ENCODE assay signal across 22 cellular contexts in genomic region chr10:125018576-125019143, GRCh38.
DNase-seq lines count a peak whose midpoint lies in the region; ATAC-seq and TF ChIP-seq lines count a peak whose summit lies in the region.
"Had no signal": no experiment of that assay in that cellular context is flagged by ENCODE, and none has a peak within 500 bp of the region (broad histone marks: within the 10 kb centered on the region; RNA-seq: fewer than 3 reads in every experiment).

No MANE protein-coding gene starts in this region.

- TF ChIP-seq POLR2A in tibial nerve (IDR thresholded peaks at IDR 0.05) = no peak

- H3K36me3 Mint-ChIP-seq in dendritic cell treated with granulocyte-macrophage colony-stimulating factor and Interleukin-4, amounts not matched to agents 40 ng/mL and 50 ng/mL, for 4 days (ENCODE audit: low read depth) = peaks cover 81% of the 10 kb centered on the region
- H3K36me3 Mint-ChIP-seq: activated naive CD4-positive, alpha-beta T cell treated with anti-CD3 and anti-CD28 coated beads, Interleukin-2, amount 50 U/mL, for 24 hours; CD4-positive, CD25-positive, alpha-beta regulatory T cell; T-cell had no signal

- H3K4me3 ChIP-seq in psoas muscle = no peak overlapping the region
- H3K4me3 ChIP-seq in tibial nerve = no peak overlapping the region

- TF ChIP-seq EP300 in tibial nerve (IDR thresholded peaks at IDR 0.05) = no peak

- H3K27ac ChIP-seq in psoas muscle = peak overlapping the region; percentile 38
- H3K27ac ChIP-seq in tibial nerve = peak overlapping the region in 1 of 4 donors; percentile 21

- H3K9me3 ChIP-seq in psoas muscle = no peaks in the 10 kb centered on the region
- H3K9me3 ChIP-seq in tibial nerve = no peaks in the 10 kb centered on the region

- WGBS in psoas muscle, 3 donors = 83 to 88% (median 87%) methylated on average over 9 of the region's 9 CpGs
- WGBS in tibial nerve, 2 donors = 77 to 82% methylated on average over 6 to 9 of the region's 9 CpGs

- DNase-seq in CD1c-positive myeloid dendritic cell (ENCODE audit: extremely low spot score) = peak; percentile 3
- peak; percentile 21 for DNase-seq in KBM-7
- peak in 1 of 2 donors; percentile 47 for DNase-seq in psoas muscle
- DNase-seq in tibial nerve (ENCODE audit: low spot score in 2 of 2) = no peak
- DNase-seq: activated CD4-positive, alpha-beta memory T cell treated with anti-CD3 and anti-CD28 coated beads, Interleukin-2, amount 10 ng/mL, durations not matched to agents 7 days and 5 days; activated CD4-positive, alpha-beta T cell treated with anti-CD3 and anti-CD28 coated beads for 1 hour; activated CD8-positive, alpha-beta memory T cell treated with anti-CD3 and anti-CD28 coated beads, Interleukin-2, amount 50 U/mL, for 48 hours; amygdala; CD4-positive, CD25-positive, alpha-beta regulatory T cell; dermis blood vessel endothelial cell; GOT3; midbrain; naive thymus-derived CD4-positive, alpha-beta T cell; NCI-H1105 treated with DMSO at 0.1 percent for 48 hours; NCI-H2081 treated with DMSO at 0.1 percent for 48 hours; NCI-H226; stimulated activated CD4-positive, alpha-beta T cell treated with anti-CD3 and anti-CD28 coated beads, Interleukin-2, amount 100 ng/mL, for 48 hours; T-cell had no signal

- ATAC-seq in psoas muscle (no peak), HG03135 (IDR thresholded peaks at IDR 0.05; ENCODE audit: unreplicated experiment) (no peak), GM21423 (IDR thresholded peaks at IDR 0.05; ENCODE audit: unreplicated experiment) (no peak)
- ATAC-seq: naive thymus-derived CD4-positive, alpha-beta T cell; T-cell had no signal

- H3K27me3 ChIP-seq in psoas muscle (ENCODE audit: insufficient read depth in 3 of 3, low read length in 2 of 3) (no peaks in the 10 kb centered on the region), tibial nerve (no peaks in the 10 kb centered on the region)

- H3K27ac Mint-ChIP-seq in dendritic cell treated with granulocyte-macrophage colony-stimulating factor and Interleukin-4, amounts not matched to agents 40 ng/mL and 50 ng/mL, for 4 days = peak overlapping the region; percentile 37
- H3K27ac Mint-ChIP-seq: activated CD4-positive, alpha-beta memory T cell treated with anti-CD3 and anti-CD28 coated beads, Interleukin-2, amount 10 ng/mL, durations not matched to agents 7 days and 5 days; activated naive CD4-positive, alpha-beta T cell treated with anti-CD3 and anti-CD28 coated beads, Interleukin-2, amount 50 U/mL, for 24 hours; CD4-positive, CD25-positive, alpha-beta regulatory T cell; naive thymus-derived CD4-positive, alpha-beta T cell; T-cell had no signal

- H3K36me3 ChIP-seq in psoas muscle (ENCODE audit: insufficient read depth in 1 of 2, low read depth in 1 of 2) (no peaks in the 10 kb centered on the region), tibial nerve (no peaks in the 10 kb centered on the region)

- TF ChIP-seq CTCF in psoas muscle (IDR thresholded peaks at IDR 0.05) = no peak
- TF ChIP-seq CTCF in tibial nerve (IDR thresholded peaks at IDR 0.05) = no peak

- H3K27me3 Mint-ChIP-seq in dendritic cell treated with granulocyte-macrophage colony-stimulating factor and Interleukin-4, amounts not matched to agents 40 ng/mL and 50 ng/mL, for 4 days = no peaks in the 10 kb centered on the region
- H3K27me3 Mint-ChIP-seq: activated naive CD4-positive, alpha-beta T cell treated with anti-CD3 and anti-CD28 coated beads, Interleukin-2, amount 50 U/mL, for 24 hours had no signal

- no peak overlapping the region for H3K4me3 Mint-ChIP-seq in dendritic cell treated with granulocyte-macrophage colony-stimulating factor and Interleukin-4, amounts not matched to agents 40 ng/mL and 50 ng/mL, for 4 days
- H3K4me3 Mint-ChIP-seq: activated CD4-positive, alpha-beta memory T cell treated with anti-CD3 and anti-CD28 coated beads, Interleukin-2, amount 10 ng/mL, durations not matched to agents 7 days and 5 days; activated naive CD4-positive, alpha-beta T cell treated with anti-CD3 and anti-CD28 coated beads, Interleukin-2, amount 50 U/mL, for 24 hours; CD4-positive, CD25-positive, alpha-beta regulatory T cell; naive thymus-derived CD4-positive, alpha-beta T cell; T-cell had no signal

- intact Hi-C loops in dendritic cell treated with granulocyte-macrophage colony-stimulating factor and Interleukin-4, amounts not matched to agents 40 ng/mL and 50 ng/mL, for 4 days (cut with micrococcal nuclease) = no loop called here
- intact Hi-C loops in psoas muscle (cut with DNase I) = no loop called here

- H3K4me1 ChIP-seq in psoas muscle = peaks cover 94% of the 10 kb centered on the region
- peaks cover 3 to 68% (median 42%) of the 10 kb centered on the region in 4 donors for H3K4me1 ChIP-seq in tibial nerve

- peaks cover 58% of the 10 kb centered on the region for H3K4me1 Mint-ChIP-seq in dendritic cell treated with granulocyte-macrophage colony-stimulating factor and Interleukin-4, amounts not matched to agents 40 ng/mL and 50 ng/mL, for 4 days (ENCODE audit: low read depth)
- H3K4me1 Mint-ChIP-seq: activated naive CD4-positive, alpha-beta T cell treated with anti-CD3 and anti-CD28 coated beads, Interleukin-2, amount 50 U/mL, for 24 hours; CD4-positive, CD25-positive, alpha-beta regulatory T cell had no signal

- H3K9me3 Mint-ChIP-seq in dendritic cell treated with granulocyte-macrophage colony-stimulating factor and Interleukin-4, amounts not matched to agents 40 ng/mL and 50 ng/mL, for 4 days = no peaks in the 10 kb centered on the region
- H3K9me3 Mint-ChIP-seq: activated CD4-positive, alpha-beta memory T cell treated with anti-CD3 and anti-CD28 coated beads, Interleukin-2, amount 10 ng/mL, durations not matched to agents 7 days and 5 days; activated naive CD4-positive, alpha-beta T cell treated with anti-CD3 and anti-CD28 coated beads, Interleukin-2, amount 50 U/mL, for 24 hours had no signal

- in situ Hi-C loops in KBM-7 (cut with MboI; ENCODE audit: low pct_unique_long_range_greater_than_20kb, low sequenced_read_pairs) = no loop called here

Comparison
In these comparisons a context has a peak if more than half of its experiments do, and no peak if none do; other contexts are left out.
1. DNase-seq: peak in CD1c-positive myeloid dendritic cell (single experiment) and KBM-7 (single experiment); none in tibial nerve (0 of 2).